In genomic region chr10:126586878-126587277, GRCh38 we compare ENCODE assay signal across 8 cellular contexts.
"Had no signal": no experiment of that assay in that cellular context is flagged by ENCODE, and none has a peak within 500 bp of the region (broad histone marks: within the 10 kb centered on the region; RNA-seq: fewer than 3 reads in every experiment).

No MANE protein-coding gene starts in this region.

- DNase-seq: GDM1, GF-D8 had no signal

- FAIRE-seq: G401.6, GM12878, GM12891, GM12892, GM18507, GM19239 had no signal

- ATAC-seq: GM12878 had no signal

- H3K4me3 ChIP-seq: GM12878 had no signal
